Comparison of ENCODE assay signal across 21 cellular contexts in genomic region chr15:94028809-94029208, GRCh38.
DNase-seq lines count a peak whose midpoint lies in the region; ATAC-seq and TF ChIP-seq lines count a peak whose summit lies in the region.
"Had no signal": no experiment of that assay in that cellular context is flagged by ENCODE, and none has a peak within 500 bp of the region (broad histone marks: within the 10 kb centered on the region; RNA-seq: fewer than 3 reads in every experiment).

No MANE protein-coding gene starts in this region.

- no peaks in the 10 kb centered on the region for H4K20me1 ChIP-seq in H9 (ENCODE audit: control insufficient read depth, insufficient read depth, insufficient read length)
- H4K20me1 ChIP-seq: BLaER1 had no signal

- H3K79me1 ChIP-seq in H9 (ENCODE audit: insufficient read depth, low read depth, low read length, poor library complexity, severe bottlenecking): no peaks in the 10 kb centered on the region

- no peak overlapping the region for H2AK5ac ChIP-seq in H9 (ENCODE audit: insufficient read length, low read length)

- no peak overlapping the region for H2BK5ac ChIP-seq in H9 (ENCODE audit: insufficient read length, low read length)

- no peak overlapping the region for H4K8ac ChIP-seq in H9 (replicated peaks; ENCODE audit: insufficient read length, low read depth, low read length)

- WGBS in H9 (ENCODE audit: extremely low coverage, insufficient read length, low lambda C conversion rate): no CpG with 5 or more reads among the region's 6 CpGs
- no CpG with 5 or more reads among the region's 6 CpGs for WGBS in iPS DF 6.9 (ENCODE audit: insufficient coverage, insufficient read length)

- no peak overlapping the region for H4K5ac ChIP-seq in H9 (ENCODE audit: insufficient read length, low read depth, low read length)

- no peak overlapping the region for H3K27ac Mint-ChIP-seq in H9
- H3K27ac Mint-ChIP-seq in WTC11: no peak overlapping the region
- H3K27ac Mint-ChIP-seq in activated CD8-positive, alpha-beta memory T cell treated with anti-CD3 and anti-CD28 coated beads, Interleukin-2, amount 10 ng/mL, durations not matched to agents 7 days and 5 days: no peak overlapping the region
- H3K27ac Mint-ChIP-seq in type B pancreatic cell: no peak overlapping the region
- H3K27ac Mint-ChIP-seq: CD4-positive, alpha-beta T cell had no signal

- H3K9ac ChIP-seq in H9 (ENCODE audit: extremely low read depth, insufficient read length, low read length): no peak overlapping the region
- no peak overlapping the region for H3K9ac ChIP-seq in stomach smooth muscle (ENCODE audit: low read length in 2 of 2)
- H3K9ac ChIP-seq: BLaER1, GM23248 had no signal

- DNase-seq in H9: no peak
- no peak for DNase-seq in WTC11 (ENCODE audit: low spot score)
- DNase-seq in iPS DF 6.9 (ENCODE audit: low read depth, low spot score): peak; percentile 1
- DNase-seq in activated CD8-positive, alpha-beta memory T cell treated with anti-CD3 and anti-CD28 coated beads, Interleukin-2, amount 10 ng/mL, durations not matched to agents 7 days and 5 days: no peak
- DNase-seq in T-helper 9 cell: no peak
- DNase-seq in type B pancreatic cell (ENCODE audit: extremely low spot score, unreplicated experiment): no peak
- DNase-seq: CD4-positive, alpha-beta T cell; KBM-7; MM.1S; NCI-H1048; NCI-H1417 treated with DMSO at 0.1 percent for 48 hours; NCI-H187; NCI-H446; NCI-H526; OCI-M1 had no signal

- H3K27me3 Mint-ChIP-seq in H9 (ENCODE audit: low read depth) (no peaks in the 10 kb centered on the region; the same call in 1 of the 2 replicates), WTC11 (ENCODE audit: low read depth) (no peaks in the 10 kb centered on the region), type B pancreatic cell (no peaks in the 10 kb centered on the region)
- peaks cover 22% of the 10 kb centered on the region for H3K27me3 Mint-ChIP-seq in activated CD8-positive, alpha-beta memory T cell treated with anti-CD3 and anti-CD28 coated beads, Interleukin-2, amount 10 ng/mL, durations not matched to agents 7 days and 5 days

- H3K4me3 ChIP-seq in iPS DF 6.9 (ENCODE audit: low read length) (no peak overlapping the region), stomach smooth muscle (ENCODE audit: low read length in 2 of 2) (no peak overlapping the region)
- H3K4me3 ChIP-seq: BLaER1, GM23248 had no signal

- no peak overlapping the region for H3K4me2 ChIP-seq in H9 (ENCODE audit: insufficient read depth, insufficient read length, low read length)
- H3K4me2 ChIP-seq: BLaER1 had no signal

- no peak overlapping the region for H3K14ac ChIP-seq in H9 (ENCODE audit: insufficient read depth, low read length)

- no peaks in the 10 kb centered on the region for H3K27me3 ChIP-seq in H9 (ENCODE audit: insufficient read depth, low read length)
- no peaks in the 10 kb centered on the region for H3K27me3 ChIP-seq in iPS DF 6.9 (ENCODE audit: control insufficient read depth, insufficient read depth, low read length)
- no peaks in the 10 kb centered on the region for H3K27me3 ChIP-seq in stomach smooth muscle (ENCODE audit: control insufficient read depth in 1 of 2, insufficient read depth in 2 of 2, low read length in 2 of 2)
- H3K27me3 ChIP-seq: BLaER1 had no signal

- no peak overlapping the region for H2BK120ac ChIP-seq in H9 (ENCODE audit: low read depth, low read length, poor library complexity, severe bottlenecking)

- no peak overlapping the region for H3K56ac ChIP-seq in H9 (ENCODE audit: insufficient read length, low read depth, low read length)

- POLR2A ChIA-PET in WTC11 (lab: Charles Lee): no interaction called here

- H3K36me3 Mint-ChIP-seq in H9 (ENCODE audit: insufficient read depth in 1 of 3, low read depth in 3 of 3) (no peaks in the 10 kb centered on the region), WTC11 (no peaks in the 10 kb centered on the region), type B pancreatic cell (no peaks in the 10 kb centered on the region)
- no peaks in the 10 kb centered on the region for H3K36me3 Mint-ChIP-seq in activated CD8-positive, alpha-beta memory T cell treated with anti-CD3 and anti-CD28 coated beads, Interleukin-2, amount 10 ng/mL, durations not matched to agents 7 days and 5 days

- no peaks in the 10 kb centered on the region for H3K9me3 Mint-ChIP-seq in H9
- no peaks in the 10 kb centered on the region for H3K9me3 Mint-ChIP-seq in WTC11
- no peaks in the 10 kb centered on the region for H3K9me3 Mint-ChIP-seq in activated CD8-positive, alpha-beta memory T cell treated with anti-CD3 and anti-CD28 coated beads, Interleukin-2, amount 10 ng/mL, durations not matched to agents 7 days and 5 days (ENCODE audit: low read depth)
- H3K9me3 Mint-ChIP-seq in type B pancreatic cell: no peaks in the 10 kb centered on the region
- H3K9me3 Mint-ChIP-seq: CD4-positive, alpha-beta T cell had no signal

- H3K18ac ChIP-seq in H9 (ENCODE audit: insufficient read length, low read depth, low read length): no peak overlapping the region

- no peak overlapping the region for H3T11ph ChIP-seq in H9 (ENCODE audit: low read length)

- no peak overlapping the region for H4K91ac ChIP-seq in H9 (ENCODE audit: insufficient read length, low read depth, low read length)

- no peak overlapping the region for H2AFZ ChIP-seq in H9 (ENCODE audit: low read length)
- H2AFZ ChIP-seq: GM23248 had no signal

- no peaks in the 10 kb centered on the region for H3K23me2 ChIP-seq in H9 (ENCODE audit: insufficient read length, low read depth, low read length, poor library complexity, severe bottlenecking)

- peak; percentile 94 for ATAC-seq in WTC11
- no peak for ATAC-seq in HG02884 (IDR thresholded peaks at IDR 0.05; ENCODE audit: unreplicated experiment)
- no peak for ATAC-seq in activated CD8-positive, alpha-beta memory T cell treated with anti-CD3 and anti-CD28 coated beads, Interleukin-2, amount 10 ng/mL, durations not matched to agents 7 days and 5 days

- H3K9me3 ChIP-seq in H9 (ENCODE audit: control insufficient read depth, low read depth, low read length) (no peaks in the 10 kb centered on the region), iPS DF 6.9 (ENCODE audit: control insufficient read depth, insufficient read depth, low read length) (no peaks in the 10 kb centered on the region), stomach smooth muscle (ENCODE audit: control insufficient read depth in 2 of 2, low read length in 2 of 2) (no peaks in the 10 kb centered on the region)
- H3K9me3 ChIP-seq: BLaER1, Caco-2 had no signal

- H3K79me2 ChIP-seq in H9 (ENCODE audit: insufficient read depth, low read length): no peaks in the 10 kb centered on the region

- CTCF ChIA-PET in WTC11 (lab: Charles Lee): interaction anchor here (1.0 kb wide), 1 partner anchor 91 kb away, joined by 4 read pairs; no protein-coding TSS in a partner anchor
- CTCF ChIA-PET in activated CD8-positive, alpha-beta memory T cell treated with anti-CD3 and anti-CD28 coated beads, Interleukin-2, amount 10 ng/mL, durations not matched to agents 7 days and 5 days (lab: Charles Lee): no interaction called here

- no peak overlapping the region for H2BK12ac ChIP-seq in H9 (ENCODE audit: insufficient read length, low read depth, low read length)

- H3K4me3 Mint-ChIP-seq in H9 (no peak overlapping the region), WTC11 (no peak overlapping the region), type B pancreatic cell (no peak overlapping the region)
- no peak overlapping the region for H3K4me3 Mint-ChIP-seq in activated CD8-positive, alpha-beta memory T cell treated with anti-CD3 and anti-CD28 coated beads, Interleukin-2, amount 10 ng/mL, durations not matched to agents 7 days and 5 days
- H3K4me3 Mint-ChIP-seq: CD4-positive, alpha-beta T cell had no signal

- no peak overlapping the region for H2BK15ac ChIP-seq in H9 (ENCODE audit: low read depth, low read length)

- H3K23ac ChIP-seq in H9 (ENCODE audit: insufficient read length, low read depth, low read length): no peak overlapping the region

- peak; percentile 40 for TF ChIP-seq CTCF in H9 (conservative IDR thresholded peaks at IDR 0.05)
- no peak for TF ChIP-seq CTCF in WTC11 (IDR thresholded peaks at IDR 0.05)
- TF ChIP-seq CTCF in type B pancreatic cell (conservative IDR thresholded peaks at IDR 0.05): no peak

- H3K36me3 ChIP-seq in iPS DF 6.9 (ENCODE audit: control insufficient read depth, insufficient read depth, low read length) (no peaks in the 10 kb centered on the region), stomach smooth muscle (ENCODE audit: control insufficient read depth in 2 of 2, insufficient read depth in 2 of 2, low read length in 2 of 2) (no peaks in the 10 kb centered on the region)
- H3K36me3 ChIP-seq: BLaER1 had no signal

- no peaks in the 10 kb centered on the region for H3K4me1 Mint-ChIP-seq in H9
- no peaks in the 10 kb centered on the region for H3K4me1 Mint-ChIP-seq in WTC11
- H3K4me1 Mint-ChIP-seq in activated CD8-positive, alpha-beta memory T cell treated with anti-CD3 and anti-CD28 coated beads, Interleukin-2, amount 10 ng/mL, durations not matched to agents 7 days and 5 days: no peaks in the 10 kb centered on the region
- H3K4me1 Mint-ChIP-seq in type B pancreatic cell (ENCODE audit: unreplicated experiment): peaks cover 31% of the 10 kb centered on the region

- no peak overlapping the region for H3K4ac ChIP-seq in H9 (ENCODE audit: low read depth, low read length)

- H2BK20ac ChIP-seq in H9 (ENCODE audit: low read depth, low read length, poor library complexity, severe bottlenecking): no peak overlapping the region

- H3K27ac ChIP-seq in H9 (ENCODE audit: insufficient read length, low read depth, low read length) (no peak overlapping the region), iPS DF 6.9 (ENCODE audit: low read length) (no peak overlapping the region), stomach smooth muscle (ENCODE audit: low read length) (peak overlapping the region; percentile 84)
- H3K27ac ChIP-seq: BLaER1, GM23248, HL-60 had no signal

- H3K4me1 ChIP-seq in H9 (ENCODE audit: insufficient read depth, low read length): no peaks in the 10 kb centered on the region
- H3K4me1 ChIP-seq in iPS DF 6.9 (ENCODE audit: control insufficient read depth, insufficient read depth, low read length): no peaks in the 10 kb centered on the region; the same call in 1 of the 2 replicates
- H3K4me1 ChIP-seq in stomach smooth muscle (ENCODE audit: control insufficient read depth, insufficient read depth, low read length): peaks cover 53% of the 10 kb centered on the region
- H3K4me1 ChIP-seq: BLaER1 had no signal

TF ChIP-seq in WTC11, 78 proteins besides CTCF, POLR2A, EP300 and RAD21 (continues in another document):
- TF ChIP-seq SMAD3 (CRISPR knock-in tag; IDR thresholded peaks at IDR 0.05; ENCODE audit: borderline replicate concordance) (no peak), OVOL2 (CRISPR knock-in tag; IDR thresholded peaks at IDR 0.05; ENCODE audit: borderline replicate concordance) (no peak), ZNF232 (CRISPR knock-in tag; IDR thresholded peaks at IDR 0.05) (no peak)
